Comparison of ENCODE assay signal across 1 cellular context in the genomic region with DNA sequence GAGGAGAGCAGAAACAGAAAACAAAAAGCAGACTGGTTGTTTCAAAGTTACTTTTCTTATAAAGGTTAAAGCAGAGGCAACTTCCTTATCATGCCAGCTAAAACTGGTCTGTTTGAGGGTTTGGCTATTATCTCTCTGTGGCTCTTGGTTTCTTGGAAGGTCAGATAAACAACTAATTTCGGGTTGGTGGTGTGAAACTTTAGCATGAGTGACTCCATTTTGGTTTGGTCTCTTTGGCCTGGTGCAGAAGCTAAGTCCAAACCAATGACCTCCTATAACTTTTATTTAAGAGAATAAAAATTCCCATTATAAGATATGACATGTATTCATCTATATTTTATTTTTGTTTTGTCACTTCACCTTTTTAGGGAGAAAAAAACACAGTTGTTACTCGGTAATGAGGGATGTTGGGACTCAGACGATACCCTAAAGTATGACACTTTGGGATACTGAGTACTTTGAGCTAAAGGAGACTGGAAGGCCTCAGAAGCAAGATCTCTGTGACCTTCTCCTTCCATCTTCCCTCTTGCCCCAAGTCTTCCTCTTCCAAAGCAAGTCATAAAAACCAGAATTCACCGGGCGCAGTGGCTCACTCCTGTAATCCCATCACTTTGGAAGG.
TF ChIP-seq lines count a peak whose summit lies in the region.

No MANE protein-coding gene starts in this region.

TF ChIP-seq in K562, 482 proteins besides CTCF, POLR2A, EP300 and RAD21 (continued from another document and continues in another):
- TF ChIP-seq, protein P1, sequence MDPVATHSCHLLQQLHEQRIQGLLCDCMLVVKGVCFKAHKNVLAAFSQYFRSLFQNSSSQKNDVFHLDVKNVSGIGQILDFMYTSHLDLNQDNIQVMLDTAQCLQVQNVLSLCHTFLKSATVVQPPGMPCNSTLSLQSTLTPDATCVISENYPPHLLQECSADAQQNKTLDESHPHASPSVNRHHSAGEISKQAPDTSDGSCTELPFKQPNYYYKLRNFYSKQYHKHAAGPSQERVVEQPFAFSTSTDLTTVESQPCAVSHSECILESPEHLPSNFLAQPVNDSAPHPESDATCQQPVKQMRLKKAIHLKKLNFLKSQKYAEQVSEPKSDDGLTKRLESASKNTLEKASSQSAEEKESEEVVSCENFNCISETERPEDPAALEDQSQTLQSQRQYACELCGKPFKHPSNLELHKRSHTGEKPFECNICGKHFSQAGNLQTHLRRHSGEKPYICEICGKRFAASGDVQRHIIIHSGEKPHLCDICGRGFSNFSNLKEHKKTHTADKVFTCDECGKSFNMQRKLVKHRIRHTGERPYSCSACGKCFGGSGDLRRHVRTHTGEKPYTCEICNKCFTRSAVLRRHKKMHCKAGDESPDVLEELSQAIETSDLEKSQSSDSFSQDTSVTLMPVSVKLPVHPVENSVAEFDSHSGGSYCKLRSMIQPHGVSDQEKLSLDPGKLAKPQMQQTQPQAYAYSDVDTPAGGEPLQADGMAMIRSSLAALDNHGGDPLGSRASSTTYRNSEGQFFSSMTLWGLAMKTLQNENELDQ (CRISPR knock-in tag; IDR thresholded peaks at IDR 0.05; ENCODE audit: borderline replicate concordance): no peak
- TF ChIP-seq CEBPB (tag; IDR thresholded peaks at IDR 0.05): 0 out of 2 replicates have a peak, but pooled peaks have one; percentile 16
- TF ChIP-seq ZNF24 (IDR thresholded peaks at IDR 0.05): no peak
- no peak for TF ChIP-seq RBM39 (optimal IDR thresholded peaks at IDR 0.05; ENCODE audit: low read depth, low read length)
- no peak for TF ChIP-seq ZKSCAN1 (IDR thresholded peaks at IDR 0.05; ENCODE audit: low read depth, low read length)
- TF ChIP-seq, protein P2, sequence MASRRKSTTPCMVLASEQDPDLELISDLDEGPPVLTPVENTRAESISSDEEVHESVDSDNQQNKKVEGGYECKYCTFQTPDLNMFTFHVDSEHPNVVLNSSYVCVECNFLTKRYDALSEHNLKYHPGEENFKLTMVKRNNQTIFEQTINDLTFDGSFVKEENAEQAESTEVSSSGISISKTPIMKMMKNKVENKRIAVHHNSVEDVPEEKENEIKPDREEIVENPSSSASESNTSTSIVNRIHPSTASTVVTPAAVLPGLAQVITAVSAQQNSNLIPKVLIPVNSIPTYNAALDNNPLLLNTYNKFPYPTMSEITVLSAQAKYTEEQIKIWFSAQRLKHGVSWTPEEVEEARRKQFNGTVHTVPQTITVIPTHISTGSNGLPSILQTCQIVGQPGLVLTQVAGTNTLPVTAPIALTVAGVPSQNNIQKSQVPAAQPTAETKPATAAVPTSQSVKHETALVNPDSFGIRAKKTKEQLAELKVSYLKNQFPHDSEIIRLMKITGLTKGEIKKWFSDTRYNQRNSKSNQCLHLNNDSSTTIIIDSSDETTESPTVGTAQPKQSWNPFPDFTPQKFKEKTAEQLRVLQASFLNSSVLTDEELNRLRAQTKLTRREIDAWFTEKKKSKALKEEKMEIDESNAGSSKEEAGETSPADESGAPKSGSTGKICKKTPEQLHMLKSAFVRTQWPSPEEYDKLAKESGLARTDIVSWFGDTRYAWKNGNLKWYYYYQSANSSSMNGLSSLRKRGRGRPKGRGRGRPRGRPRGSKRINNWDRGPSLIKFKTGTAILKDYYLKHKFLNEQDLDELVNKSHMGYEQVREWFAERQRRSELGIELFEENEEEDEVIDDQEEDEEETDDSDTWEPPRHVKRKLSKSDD (conservative IDR thresholded peaks at IDR 0.05; ENCODE audit: low read length): 0 out of 2 replicates have a peak, but pooled peaks have one; percentile 66
- TF ChIP-seq POLR2AphosphoS2 (IDR thresholded peaks at IDR 0.05; ENCODE audit: low read length): no peak
- 0 out of 2 replicates have a peak, but pooled peaks have one; percentile 14 for TF ChIP-seq KLF16 (IDR thresholded peaks at IDR 0.05)
- TF ChIP-seq SRSF1 (IDR thresholded peaks at IDR 0.05; ENCODE audit: low read depth, low read length): no peak
- TF ChIP-seq TRIM28 (IDR thresholded peaks at IDR 0.05): no peak
- TF ChIP-seq, protein P3, sequence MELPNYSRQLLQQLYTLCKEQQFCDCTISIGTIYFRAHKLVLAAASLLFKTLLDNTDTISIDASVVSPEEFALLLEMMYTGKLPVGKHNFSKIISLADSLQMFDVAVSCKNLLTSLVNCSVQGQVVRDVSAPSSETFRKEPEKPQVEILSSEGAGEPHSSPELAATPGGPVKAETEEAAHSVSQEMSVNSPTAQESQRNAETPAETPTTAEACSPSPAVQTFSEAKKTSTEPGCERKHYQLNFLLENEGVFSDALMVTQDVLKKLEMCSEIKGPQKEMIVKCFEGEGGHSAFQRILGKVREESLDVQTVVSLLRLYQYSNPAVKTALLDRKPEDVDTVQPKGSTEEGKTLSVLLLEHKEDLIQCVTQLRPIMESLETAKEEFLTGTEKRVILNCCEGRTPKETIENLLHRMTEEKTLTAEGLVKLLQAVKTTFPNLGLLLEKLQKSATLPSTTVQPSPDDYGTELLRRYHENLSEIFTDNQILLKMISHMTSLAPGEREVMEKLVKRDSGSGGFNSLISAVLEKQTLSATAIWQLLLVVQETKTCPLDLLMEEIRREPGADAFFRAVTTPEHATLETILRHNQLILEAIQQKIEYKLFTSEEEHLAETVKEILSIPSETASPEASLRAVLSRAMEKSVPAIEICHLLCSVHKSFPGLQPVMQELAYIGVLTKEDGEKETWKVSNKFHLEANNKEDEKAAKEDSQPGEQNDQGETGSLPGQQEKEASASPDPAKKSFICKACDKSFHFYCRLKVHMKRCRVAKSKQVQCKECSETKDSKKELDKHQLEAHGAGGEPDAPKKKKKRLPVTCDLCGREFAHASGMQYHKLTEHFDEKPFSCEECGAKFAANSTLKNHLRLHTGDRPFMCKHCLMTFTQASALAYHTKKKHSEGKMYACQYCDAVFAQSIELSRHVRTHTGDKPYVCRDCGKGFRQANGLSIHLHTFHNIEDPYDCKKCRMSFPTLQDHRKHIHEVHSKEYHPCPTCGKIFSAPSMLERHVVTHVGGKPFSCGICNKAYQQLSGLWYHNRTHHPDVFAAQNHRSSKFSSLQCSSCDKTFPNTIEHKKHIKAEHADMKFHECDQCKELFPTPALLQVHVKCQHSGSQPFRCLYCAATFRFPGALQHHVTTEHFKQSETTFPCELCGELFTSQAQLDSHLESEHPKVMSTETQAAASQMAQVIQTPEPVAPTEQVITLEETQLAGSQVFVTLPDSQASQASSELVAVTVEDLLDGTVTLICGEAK (IDR thresholded peaks at IDR 0.05): no peak
- TF ChIP-seq, protein P3 (CRISPR knock-in tag; IDR thresholded peaks at IDR 0.05): no peak
- TF ChIP-seq, protein P4, sequence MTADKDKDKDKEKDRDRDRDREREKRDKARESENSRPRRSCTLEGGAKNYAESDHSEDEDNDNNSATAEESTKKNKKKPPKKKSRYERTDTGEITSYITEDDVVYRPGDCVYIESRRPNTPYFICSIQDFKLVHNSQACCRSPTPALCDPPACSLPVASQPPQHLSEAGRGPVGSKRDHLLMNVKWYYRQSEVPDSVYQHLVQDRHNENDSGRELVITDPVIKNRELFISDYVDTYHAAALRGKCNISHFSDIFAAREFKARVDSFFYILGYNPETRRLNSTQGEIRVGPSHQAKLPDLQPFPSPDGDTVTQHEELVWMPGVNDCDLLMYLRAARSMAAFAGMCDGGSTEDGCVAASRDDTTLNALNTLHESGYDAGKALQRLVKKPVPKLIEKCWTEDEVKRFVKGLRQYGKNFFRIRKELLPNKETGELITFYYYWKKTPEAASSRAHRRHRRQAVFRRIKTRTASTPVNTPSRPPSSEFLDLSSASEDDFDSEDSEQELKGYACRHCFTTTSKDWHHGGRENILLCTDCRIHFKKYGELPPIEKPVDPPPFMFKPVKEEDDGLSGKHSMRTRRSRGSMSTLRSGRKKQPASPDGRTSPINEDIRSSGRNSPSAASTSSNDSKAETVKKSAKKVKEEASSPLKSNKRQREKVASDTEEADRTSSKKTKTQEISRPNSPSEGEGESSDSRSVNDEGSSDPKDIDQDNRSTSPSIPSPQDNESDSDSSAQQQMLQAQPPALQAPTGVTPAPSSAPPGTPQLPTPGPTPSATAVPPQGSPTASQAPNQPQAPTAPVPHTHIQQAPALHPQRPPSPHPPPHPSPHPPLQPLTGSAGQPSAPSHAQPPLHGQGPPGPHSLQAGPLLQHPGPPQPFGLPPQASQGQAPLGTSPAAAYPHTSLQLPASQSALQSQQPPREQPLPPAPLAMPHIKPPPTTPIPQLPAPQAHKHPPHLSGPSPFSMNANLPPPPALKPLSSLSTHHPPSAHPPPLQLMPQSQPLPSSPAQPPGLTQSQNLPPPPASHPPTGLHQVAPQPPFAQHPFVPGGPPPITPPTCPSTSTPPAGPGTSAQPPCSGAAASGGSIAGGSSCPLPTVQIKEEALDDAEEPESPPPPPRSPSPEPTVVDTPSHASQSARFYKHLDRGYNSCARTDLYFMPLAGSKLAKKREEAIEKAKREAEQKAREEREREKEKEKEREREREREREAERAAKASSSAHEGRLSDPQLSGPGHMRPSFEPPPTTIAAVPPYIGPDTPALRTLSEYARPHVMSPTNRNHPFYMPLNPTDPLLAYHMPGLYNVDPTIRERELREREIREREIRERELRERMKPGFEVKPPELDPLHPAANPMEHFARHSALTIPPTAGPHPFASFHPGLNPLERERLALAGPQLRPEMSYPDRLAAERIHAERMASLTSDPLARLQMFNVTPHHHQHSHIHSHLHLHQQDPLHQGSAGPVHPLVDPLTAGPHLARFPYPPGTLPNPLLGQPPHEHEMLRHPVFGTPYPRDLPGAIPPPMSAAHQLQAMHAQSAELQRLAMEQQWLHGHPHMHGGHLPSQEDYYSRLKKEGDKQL (CRISPR knock-in tag; IDR thresholded peaks at IDR 0.05; ENCODE audit: borderline replicate concordance): no peak
- no peak for TF ChIP-seq HEY1 (CRISPR knock-in tag; IDR thresholded peaks at IDR 0.05; ENCODE audit: borderline replicate concordance)
- TF ChIP-seq EGR1 (conservative IDR thresholded peaks at IDR 0.05): no peak
- no peak for TF ChIP-seq CC2D1A (IDR thresholded peaks at IDR 0.05)
- TF ChIP-seq ZNF197 (CRISPR knock-in tag; IDR thresholded peaks at IDR 0.05; ENCODE audit: low read depth): peak; percentile 100
- TF ChIP-seq NFRKB (IDR thresholded peaks at IDR 0.05; ENCODE audit: low read depth): no peak
- no peak for TF ChIP-seq HMGN3 (IDR thresholded peaks at IDR 0.05; ENCODE audit: borderline replicate concordance, extremely low read depth, insufficient read length, low read depth, low read length)
- TF ChIP-seq KLF10 (CRISPR knock-in tag; IDR thresholded peaks at IDR 0.05): peak; percentile 88; the same call in 1 of the 2 replicates
- no peak for TF ChIP-seq ETV5 (CRISPR knock-in tag; IDR thresholded peaks at IDR 0.05; ENCODE audit: low read depth)
- peak; percentile 100 for TF ChIP-seq SMAD4 (CRISPR knock-in tag; conservative IDR thresholded peaks at IDR 0.05)
- no peak for TF ChIP-seq CCNT2 (IDR thresholded peaks at IDR 0.05; ENCODE audit: borderline replicate concordance, extremely low read depth, insufficient read length, low read depth, low read length)
- TF ChIP-seq XRCC4 (IDR thresholded peaks at IDR 0.05; ENCODE audit: extremely low read depth, insufficient read depth, insufficient read length): no peak
